In genomic region chr6:69818223-69818930, GRCh38 we compare ENCODE assay signal across 26 cellular contexts. TPM values are rescaled to one million over a fixed set of nuclear protein-coding genes. Genes with fewer than 3 reads are reported as not detected.
"Had no signal": no experiment of that assay in that cellular context is flagged by ENCODE, and none has a peak within 500 bp of the region (broad histone marks: within the 10 kb centered on the region; RNA-seq: fewer than 3 reads in every experiment).

No MANE protein-coding gene starts in this region.

- H3K9ac ChIP-seq: parathyroid adenoma had no signal

- H3K79me2 ChIP-seq: parathyroid adenoma had no signal

- H3K9me3 ChIP-seq: gastrocnemius medialis, right atrium auricular region, thoracic aorta, upper lobe of left lung had no signal

- H3K27ac ChIP-seq: gastrocnemius medialis, parathyroid adenoma, right atrium auricular region, thoracic aorta, upper lobe of left lung had no signal

- H3K36me3 ChIP-seq: gastrocnemius medialis, right atrium auricular region, thoracic aorta, upper lobe of left lung had no signal

- DNase-seq: activated CD4-positive, alpha-beta memory T cell treated with anti-CD3 and anti-CD28 coated beads for 36 hours; activated CD4-positive, alpha-beta T cell treated with anti-CD3 and anti-CD28 coated beads, Interleukin-2, amount 10 ng/mL, durations not matched to agents 24 days and 14 days; activated CD4-positive, CD25-positive, alpha-beta regulatory T cell treated with anti-CD3 and anti-CD28 coated beads, Interleukin-2, amount 50 U/mL, for 72 hours; activated CD8-positive, alpha-beta memory T cell treated with anti-CD3 and anti-CD28 coated beads, Interleukin-2, amount 50 U/mL, for 48 hours; activated gamma-delta T cell treated with Interleukin-2 at 50 U/mL for 16 hours; activated naive CD8-positive, alpha-beta T cell treated with anti-CD3 and anti-CD28 coated beads, Interleukin-2, amount 50 U/mL, for 24 hours; activated T-cell treated with anti-CD3 and anti-CD28 coated beads, Interleukin-2, amount 50 U/mL, for 24 hours; amygdala; caudate nucleus; cortex of kidney; effector memory CD8-positive, alpha-beta T cell; erythroblast; gastrocnemius medialis; glutamatergic neuron; left ventricle myocardium superior; mammary epithelial cell; naive thymus-derived CD8-positive, alpha-beta T cell; nucleus accumbens; stimulated activated naive CD8-positive, alpha-beta T cell treated with anti-CD3 and anti-CD28 coated beads, Interleukin-15, Interleukin-2, amounts not matched to agents 100 U/mL and 50 U/mL, for 24 hours; T-helper 2 cell; upper lobe of left lung had no signal

- H3K4me3 ChIP-seq: gastrocnemius medialis, right atrium auricular region, thoracic aorta, upper lobe of left lung had no signal

- H3K27me3 ChIP-seq: gastrocnemius medialis, right atrium auricular region, upper lobe of left lung had no signal

- H2AFZ ChIP-seq: parathyroid adenoma had no signal

- H3K4me1 ChIP-seq: gastrocnemius medialis, parathyroid adenoma, right atrium auricular region had no signal

RNA-seq across cellular contexts. Expression of gene COL19A1, which starts 48.0 kb away (rescaled TPM):
- total RNA-seq: activated CD4-positive, alpha-beta T cell treated with anti-CD3 and anti-CD28 coated beads, Interleukin-2, amount 10 ng/mL, durations not matched to agents 24 days and 14 days; pulmonary artery endothelial cell; subcutaneous adipose tissue had no signal
- polyA plus RNA-seq: mammary epithelial cell had no signal
